ENCODE assay signal across 8 cellular contexts in genomic region chr6:4906942-4907300, GRCh38.
DNase-seq lines count a peak whose midpoint lies in the region; ATAC-seq and TF ChIP-seq lines count a peak whose summit lies in the region.
"Had no signal": no experiment of that assay in that cellular context is flagged by ENCODE, and none has a peak within 500 bp of the region (broad histone marks: within the 10 kb centered on the region; RNA-seq: fewer than 3 reads in every experiment).

No MANE protein-coding gene starts in this region.

- H3K36me3 Mint-ChIP-seq in activated T-helper 1 cell treated with anti-CD3 and anti-CD28 coated beads, Interleukin-12 subunit alpha, Interleukin-12 subunit beta, Interleukin-2, Interleukin-4 antibody, amounts not matched to agents 30 ng/mL and 10 ng/mL and 1 ng/mL, durations not matched to agents 14 hours and 24 hours and 36 hours (ENCODE audit: low read depth): peaks cover 5% of the 10 kb centered on the region

- H3K4me2 ChIP-seq in neuronal stem cell (ENCODE audit: insufficient read depth, low read length, poor library complexity, severe bottlenecking): no peak overlapping the region

- no peaks in the 10 kb centered on the region for H3K27me3 Mint-ChIP-seq in activated T-helper 1 cell treated with anti-CD3 and anti-CD28 coated beads, Interleukin-12 subunit alpha, Interleukin-12 subunit beta, Interleukin-2, Interleukin-4 antibody, amounts not matched to agents 30 ng/mL and 10 ng/mL and 1 ng/mL, durations not matched to agents 14 hours and 24 hours and 36 hours (ENCODE audit: insufficient read depth)

- H3K18ac ChIP-seq in neuronal stem cell (ENCODE audit: low read length): peak overlapping the region; percentile 3

- H3K4me1 ChIP-seq in neuronal stem cell (ENCODE audit: control insufficient read depth in 2 of 2, insufficient read depth in 1 of 2, low read depth in 1 of 2, low read length in 2 of 2) (peaks cover 0 to 5% of the 10 kb centered on the region in 2 donors), thyroid gland (peaks cover 9 to 18% of the 10 kb centered on the region in 2 donors)

- H4K8ac ChIP-seq in neuronal stem cell (ENCODE audit: low read depth, low read length): no peak overlapping the region

- H2BK15ac ChIP-seq in neuronal stem cell (ENCODE audit: low read length): no peak overlapping the region

- no peak overlapping the region for H3K4me3 ChIP-seq in neuronal stem cell (ENCODE audit: low read length in 2 of 2)
- no peak overlapping the region for H3K4me3 ChIP-seq in thyroid gland (replicated peaks in 1 of 3)
- H3K4me3 ChIP-seq: right lobe of liver had no signal

- no peak overlapping the region for H4K91ac ChIP-seq in neuronal stem cell (ENCODE audit: low read depth, low read length, poor library complexity)

- peaks cover 31% of the 10 kb centered on the region for H3K4me1 Mint-ChIP-seq in activated T-helper 1 cell treated with anti-CD3 and anti-CD28 coated beads, Interleukin-12 subunit alpha, Interleukin-12 subunit beta, Interleukin-2, Interleukin-4 antibody, amounts not matched to agents 30 ng/mL and 10 ng/mL and 1 ng/mL, durations not matched to agents 14 hours and 24 hours and 36 hours (ENCODE audit: low read depth)

- H2BK120ac ChIP-seq in neuronal stem cell (ENCODE audit: low read depth, low read length): no peak overlapping the region

- peak overlapping the region; percentile 56 for H2BK5ac ChIP-seq in neuronal stem cell (ENCODE audit: low read length)

- no peaks in the 10 kb centered on the region for H3K27me3 ChIP-seq in neuronal stem cell (ENCODE audit: control insufficient read depth in 3 of 3, insufficient read depth in 3 of 3, low read depth in 1 of 3, low read length in 3 of 3)
- H3K27me3 ChIP-seq in thyroid gland: no peaks in the 10 kb centered on the region
- H3K27me3 ChIP-seq: right lobe of liver had no signal

- no peak for DNase-seq in activated T-helper 1 cell treated with anti-CD3 and anti-CD28 coated beads, Interleukin-12 subunit alpha, Interleukin-12 subunit beta, Interleukin-2, Interleukin-4 antibody, amounts not matched to agents 30 ng/mL and 10 ng/mL and 1 ng/mL, durations not matched to agents 14 hours and 24 hours and 36 hours (ENCODE audit: low spot score)
- no peak for DNase-seq in neuronal stem cell (ENCODE audit: low spot score)
- no peak for DNase-seq in LoVo (ENCODE audit: low spot score)
- DNase-seq in thyroid gland: no peak
- DNase-seq: right lobe of liver had no signal

- peak; percentile 60 for ATAC-seq in GM18909 (IDR thresholded peaks at IDR 0.05; ENCODE audit: poor library complexity, unreplicated experiment)
- peak; percentile 45 for ATAC-seq in HG02798 (IDR thresholded peaks at IDR 0.05; ENCODE audit: poor library complexity, unreplicated experiment)
- ATAC-seq in HG03039 (IDR thresholded peaks at IDR 0.05; ENCODE audit: unreplicated experiment): no peak

- no peak overlapping the region for H3K23ac ChIP-seq in neuronal stem cell (ENCODE audit: low read depth, low read length, poor library complexity)

- H3K79me1 ChIP-seq in neuronal stem cell (ENCODE audit: low read depth, low read length): peaks cover 1% of the 10 kb centered on the region

- H3K4ac ChIP-seq in neuronal stem cell (ENCODE audit: low read length): no peak overlapping the region

- no peak overlapping the region for H3K9ac ChIP-seq in neuronal stem cell (ENCODE audit: low read depth, low read length, poor library complexity)

- WGBS in neuronal stem cell (ENCODE audit: extremely low coverage in 2 of 2, insufficient read length in 2 of 2, insufficient replicate concordance in 1 of 2), 2 donors: no CpG with 5 or more reads among the region's 2 CpGs
- 90 to 98% methylated on average over 2 of the region's 2 CpGs for WGBS in thyroid gland, 2 donors

- H3K27ac ChIP-seq in neuronal stem cell (replicated peaks; ENCODE audit: low read length): no peak overlapping the region
- no peak overlapping the region for H3K27ac ChIP-seq in thyroid gland
- H3K27ac ChIP-seq: right lobe of liver had no signal

- H2AFZ ChIP-seq in neuronal stem cell (ENCODE audit: low read length): no peak overlapping the region

- H3K4me3 Mint-ChIP-seq in activated T-helper 1 cell treated with anti-CD3 and anti-CD28 coated beads, Interleukin-12 subunit alpha, Interleukin-12 subunit beta, Interleukin-2, Interleukin-4 antibody, amounts not matched to agents 30 ng/mL and 10 ng/mL and 1 ng/mL, durations not matched to agents 14 hours and 24 hours and 36 hours: peak overlapping the region; percentile 68

- no peaks in the 10 kb centered on the region for H3K9me3 ChIP-seq in neuronal stem cell (replicated peaks in 1 of 2; ENCODE audit: control insufficient read depth in 2 of 2, insufficient read depth in 1 of 2, low read depth in 1 of 2, low read length in 2 of 2)
- no peaks in the 10 kb centered on the region for H3K9me3 ChIP-seq in thyroid gland
- H3K9me3 ChIP-seq: right lobe of liver had no signal

- H3K9me3 Mint-ChIP-seq in activated T-helper 1 cell treated with anti-CD3 and anti-CD28 coated beads, Interleukin-12 subunit alpha, Interleukin-12 subunit beta, Interleukin-2, Interleukin-4 antibody, amounts not matched to agents 30 ng/mL and 10 ng/mL and 1 ng/mL, durations not matched to agents 14 hours and 24 hours and 36 hours: no peaks in the 10 kb centered on the region

- TF ChIP-seq POLR2A in thyroid gland (IDR thresholded peaks at IDR 0.05): no peak

- H3K36me3 ChIP-seq in neuronal stem cell (replicated peaks in 1 of 2; ENCODE audit: control insufficient read depth in 2 of 2, insufficient read depth in 2 of 2, low read length in 2 of 2): peaks cover 4 to 40% of the 10 kb centered on the region in 2 donors
- no peaks in the 10 kb centered on the region for H3K36me3 ChIP-seq in thyroid gland
- H3K36me3 ChIP-seq: right lobe of liver had no signal

- TF ChIP-seq CTCF in thyroid gland (IDR thresholded peaks at IDR 0.05): no peak

- intact Hi-C loops in activated T-helper 1 cell treated with anti-CD3 and anti-CD28 coated beads, Interleukin-12 subunit alpha, Interleukin-12 subunit beta, Interleukin-2, Interleukin-4 antibody, amounts not matched to agents 30 ng/mL and 10 ng/mL and 1 ng/mL, durations not matched to agents 14 hours and 24 hours and 36 hours (cut with micrococcal nuclease): no loop called here
- intact Hi-C loops in thyroid gland (cut with DNase I): no loop called here

- H3K14ac ChIP-seq in neuronal stem cell (ENCODE audit: low read length): no peak overlapping the region

- peak overlapping the region; percentile 56 for H3K27ac Mint-ChIP-seq in activated T-helper 1 cell treated with anti-CD3 and anti-CD28 coated beads, Interleukin-12 subunit alpha, Interleukin-12 subunit beta, Interleukin-2, Interleukin-4 antibody, amounts not matched to agents 30 ng/mL and 10 ng/mL and 1 ng/mL, durations not matched to agents 14 hours and 24 hours and 36 hours

- H2BK12ac ChIP-seq in neuronal stem cell (ENCODE audit: low read length): no peak overlapping the region

- H2AK5ac ChIP-seq in neuronal stem cell (ENCODE audit: low read depth, low read length): no peak overlapping the region
